ENCODE assay signal across 8 cellular contexts in genomic region chr14:24114536-24115450, GRCh38. TPM values are rescaled to one million over a fixed set of nuclear protein-coding genes. Genes with fewer than 3 reads are reported as not detected.
A peak's percentile ranks its signal among the peaks of the same experiment; 100 is the strongest.
DNase-seq lines count a peak whose midpoint lies in the region; ATAC-seq lines count a peak whose summit lies in the region.

Gene DCAF11, plus strand, starts transcription at chr14:24114777. Its CDS starts 818 bp downstream, at chr14:24115595.
Gene NRL, minus strand, starts transcription at chr14:24114949. Its CDS starts 32,101 bp downstream, at chr14:24082848.

- peaks cover 2% of the 10 kb centered on the region for H3K36me3 Mint-ChIP-seq in IgD-negative memory B cell

- H3K4me3 Mint-ChIP-seq in IgD-negative memory B cell, result peak within 1 kb of the TSS; percentile 95 to 100 (median 98)

- H3K4me3 ChIP-seq in mononuclear cell (ENCODE audit: low read length), result peak within 1 kb of the TSS; percentile 87

- no peaks in the 10 kb centered on the region for H3K27me3 Mint-ChIP-seq in IgD-negative memory B cell

- DNase-seq in DMS114 treated with DMSO at 0.1 percent for 48 hours (lab: John Stamatoyannopoulos, UW; ENCODE audit: unreplicated experiment) (peak; percentile 97), OCI-M1 (lab: John Stamatoyannopoulos, UW) (peak; percentile 99), activated T-cell treated with anti-CD3 and anti-CD28 coated beads for 48 hours (ENCODE audit: low read depth) (peak; percentile 97), epithelial cell of prostate (ENCODE audit: low read depth, low spot score) (peak; percentile 99)
- DNase-seq in stimulated activated CD8-positive, alpha-beta memory T cell treated with anti-CD3 and anti-CD28 coated beads, Interleukin-2, amount 100 ng/mL, for 48 hours (ENCODE audit: low read depth in 2 of 2), result peak; percentile 97

- H3K27ac ChIP-seq in epithelial cell of prostate, result peak within 1 kb of the TSS; percentile 97

- H3K4me1 ChIP-seq in mononuclear cell (ENCODE audit: insufficient read depth, low read length), result peaks cover 30% of the 10 kb centered on the region

- peak within 1 kb of the TSS; percentile 98 to 100 (median 100) for H3K27ac Mint-ChIP-seq in IgD-negative memory B cell

- peaks cover 17 to 21% (median 20%) of the 10 kb centered on the region in 3 donors for H3K4me1 Mint-ChIP-seq in IgD-negative memory B cell

- no peaks in the 10 kb centered on the region for H3K27me3 ChIP-seq in mononuclear cell (ENCODE audit: insufficient read depth, low read length)

- H3K9me3 Mint-ChIP-seq in IgD-negative memory B cell, result no peaks in the 10 kb centered on the region

- H3K9me3 ChIP-seq in mononuclear cell (ENCODE audit: low read depth, low read length), result no peaks in the 10 kb centered on the region

- ATAC-seq in GM21576 (IDR thresholded peaks at IDR 0.05; ENCODE audit: unreplicated experiment), result peak; percentile 85

RNA-seq across cellular contexts. Expression of gene DCAF11, which starts in this region (rescaled TPM):
- 74.5 TPM for polyA plus RNA-seq in IgD-negative memory B cell
- total RNA-seq in mononuclear cell, result 59.1 TPM

RNA-seq across cellular contexts. Expression of gene NRL, which starts in this region (rescaled TPM):
- polyA plus RNA-seq in IgD-negative memory B cell, result 2.6 TPM
- total RNA-seq in mononuclear cell, result 1.2 TPM

Comparison
In these comparisons a context has a peak if more than half of its experiments do, and no peak if none do; other contexts are left out.
1. Peak in every context shown above with its lines: DNase-seq, ATAC-seq, H3K4me3 ChIP-seq and H3K27ac ChIP-seq.